In the genomic region with DNA sequence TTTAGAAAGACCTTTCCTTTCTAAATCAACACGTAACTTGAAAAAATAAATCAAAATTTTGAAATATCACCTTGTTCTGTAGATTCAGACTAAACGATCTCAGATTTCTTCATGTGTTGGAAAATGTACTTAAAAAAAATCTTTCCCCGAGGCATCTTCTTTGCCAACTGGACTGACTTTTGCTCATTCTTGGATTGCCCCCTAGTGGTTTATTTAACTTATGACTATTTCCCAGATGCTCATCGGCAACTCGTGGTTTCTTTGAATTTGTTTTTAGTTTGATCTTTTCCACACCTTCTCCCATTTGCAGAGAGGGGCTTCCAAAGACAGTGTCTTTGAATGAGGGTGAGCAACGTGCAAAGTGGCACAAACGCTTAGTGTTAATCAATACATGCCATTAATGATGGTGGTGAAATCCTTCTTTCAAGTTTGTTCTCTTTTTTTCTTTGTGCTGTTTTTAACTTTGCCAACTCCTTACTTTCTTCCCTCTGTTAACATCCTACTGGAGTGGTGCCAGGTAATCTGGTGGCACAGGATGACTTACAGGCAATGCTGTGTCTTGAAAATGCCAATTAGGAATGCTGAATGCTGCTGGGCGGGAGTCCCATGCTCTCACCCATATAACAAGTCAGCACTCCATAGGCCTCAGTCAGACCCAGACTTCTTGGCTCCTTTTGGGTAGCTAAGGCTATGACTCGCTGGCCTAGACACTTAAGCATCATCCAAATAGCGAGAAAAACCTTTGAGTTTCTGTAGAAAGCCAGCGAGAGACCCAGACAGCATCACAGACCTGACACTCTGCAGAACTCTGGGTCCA, we compare ENCODE assay signal across 9 cellular contexts. TPM values are rescaled to one million over a fixed set of nuclear protein-coding genes. Genes with fewer than 3 reads are reported as not detected.
DNase-seq lines count a peak whose midpoint lies in the region; ATAC-seq and TF ChIP-seq lines count a peak whose summit lies in the region.
"Had no signal": no experiment of that assay in that cellular context is flagged by ENCODE, and none has a peak within 500 bp of the region (broad histone marks: within the 10 kb centered on the region; RNA-seq: fewer than 3 reads in every experiment).

No MANE protein-coding gene starts in this region.

- H3K4me3 ChIP-seq in right lobe of liver (no peak overlapping the region), aorta (ENCODE audit: low read length in 2 of 2) (no peak overlapping the region)

- H3K27me3 ChIP-seq in right lobe of liver (no peaks in the 10 kb centered on the region), aorta (ENCODE audit: control insufficient read depth in 1 of 2, insufficient read depth in 2 of 2, low read length in 1 of 2) (no peaks in the 10 kb centered on the region)

- H3K36me3 Mint-ChIP-seq in activated CD4-positive, alpha-beta T cell treated with anti-CD3 and anti-CD28 coated beads, Interleukin-2, amount 10 ng/mL, durations not matched to agents 7 days and 5 days (ENCODE audit: low read depth), result no peaks in the 10 kb centered on the region

- WGBS in right lobe of liver (ENCODE audit: insufficient coverage, low coverage, low lambda C conversion rate, missing lambda C conversion rate), result 19% methylated on average over 11 of the region's 11 CpGs
- WGBS in aorta, 2 donors, result 20 to 22% methylated on average over 11 of the region's 11 CpGs

- TF ChIP-seq CTCF in right lobe of liver (IDR thresholded peaks at IDR 0.05), result peak; percentile 68 to 80 (median 76)

- intact Hi-C loops in right lobe of liver (cut with DNase I) (loop anchor here (5.0 to 10.0 kb wide), 2 partner anchors 361 to 374 kb away; no protein-coding TSS in a partner anchor), aorta (cut with DNase I) (loop anchor here (2.0 to 5.0 kb wide), 4 partner anchors 76 to 362 kb away; no protein-coding TSS in a partner anchor)

- no peak overlapping the region for H3K27ac ChIP-seq in right lobe of liver
- no peak overlapping the region for H3K27ac ChIP-seq in aorta (ENCODE audit: low read depth in 1 of 2, low read length in 2 of 2)

- H3K9me3 Mint-ChIP-seq in activated CD4-positive, alpha-beta T cell treated with anti-CD3 and anti-CD28 coated beads, Interleukin-2, amount 10 ng/mL, durations not matched to agents 7 days and 5 days, result no peaks in the 10 kb centered on the region
- H3K9me3 Mint-ChIP-seq: activated T-cell treated with anti-CD3 and anti-CD28 coated beads, Interleukin-2, amount 50 U/mL, for 72 hours had no signal

- peak; percentile 14 for DNase-seq in activated CD4-positive, alpha-beta T cell treated with anti-CD3 and anti-CD28 coated beads, Interleukin-2, amount 10 ng/mL, durations not matched to agents 7 days and 5 days
- DNase-seq in activated CD4-positive, alpha-beta T cell treated with anti-CD3 and anti-CD28 coated beads for 1 hour, result no peak
- DNase-seq in NOMO-1 (lab: John Stamatoyannopoulos, UW; ENCODE audit: unreplicated experiment in 2 of 2) (peak; percentile 34 to 72), cerebellar cortex (ENCODE audit: low spot score) (peak; percentile 82), right lobe of liver (no peak), aorta (no peak)
- DNase-seq: activated T-cell treated with anti-CD3 and anti-CD28 coated beads, Interleukin-2, amount 50 U/mL, for 72 hours had no signal

- peak; percentile 61 to 87 (median 81) for ATAC-seq in right lobe of liver
- ATAC-seq in aorta (ENCODE audit: low FRiP score), result peak; percentile 66
- no peak for ATAC-seq in HG03460 (IDR thresholded peaks at IDR 0.05; ENCODE audit: unreplicated experiment)

- H3K4me3 Mint-ChIP-seq in activated CD4-positive, alpha-beta T cell treated with anti-CD3 and anti-CD28 coated beads, Interleukin-2, amount 10 ng/mL, durations not matched to agents 7 days and 5 days, result no peak overlapping the region
- H3K4me3 Mint-ChIP-seq: activated T-cell treated with anti-CD3 and anti-CD28 coated beads, Interleukin-2, amount 50 U/mL, for 72 hours had no signal

- POLR2A ChIA-PET in activated CD4-positive, alpha-beta T cell treated with anti-CD3 and anti-CD28 coated beads, Interleukin-2, amount 10 ng/mL, durations not matched to agents 7 days and 5 days (lab: Charles Lee), result no interaction called here

- no peak overlapping the region for H3K27ac Mint-ChIP-seq in activated CD4-positive, alpha-beta T cell treated with anti-CD3 and anti-CD28 coated beads, Interleukin-2, amount 10 ng/mL, durations not matched to agents 7 days and 5 days
- H3K27ac Mint-ChIP-seq: activated T-cell treated with anti-CD3 and anti-CD28 coated beads, Interleukin-2, amount 50 U/mL, for 72 hours had no signal

- H3K36me3 ChIP-seq in right lobe of liver (no peaks in the 10 kb centered on the region), aorta (ENCODE audit: control insufficient read depth in 1 of 2, insufficient read depth in 2 of 2, low read length in 1 of 2) (no peaks in the 10 kb centered on the region)

- no peak for TF ChIP-seq POLR2A in right lobe of liver (IDR thresholded peaks at IDR 0.05)

- H3K4me1 ChIP-seq in right lobe of liver, result no peaks in the 10 kb centered on the region
- peaks cover 3 to 8% of the 10 kb centered on the region in 2 donors for H3K4me1 ChIP-seq in aorta (ENCODE audit: control insufficient read depth in 1 of 2, insufficient read depth in 2 of 2, low read length in 2 of 2)

- no peaks in the 10 kb centered on the region for H3K9me3 ChIP-seq in right lobe of liver
- H3K9me3 ChIP-seq in aorta (ENCODE audit: control insufficient read depth, low read length), result no peaks in the 10 kb centered on the region

- H3K4me1 Mint-ChIP-seq in activated CD4-positive, alpha-beta T cell treated with anti-CD3 and anti-CD28 coated beads, Interleukin-2, amount 10 ng/mL, durations not matched to agents 7 days and 5 days, result peaks cover 5% of the 10 kb centered on the region

- CTCF ChIA-PET in activated CD4-positive, alpha-beta T cell treated with anti-CD3 and anti-CD28 coated beads, Interleukin-2, amount 10 ng/mL, durations not matched to agents 7 days and 5 days (lab: Charles Lee), result no interaction called here

- TF ChIP-seq EP300 in Ishikawa (IDR thresholded peaks at IDR 0.05; ENCODE audit: borderline replicate concordance), result no peak

- H3K27me3 Mint-ChIP-seq in activated CD4-positive, alpha-beta T cell treated with anti-CD3 and anti-CD28 coated beads, Interleukin-2, amount 10 ng/mL, durations not matched to agents 7 days and 5 days, result peaks cover 34% of the 10 kb centered on the region

- TF ChIP-seq RAD21 in Ishikawa (IDR thresholded peaks at IDR 0.05; ENCODE audit: low read depth), result peak; percentile 93

TF ChIP-seq in Ishikawa, 13 proteins besides CTCF, POLR2A, EP300 and RAD21:
- TF ChIP-seq YY1 (IDR thresholded peaks at IDR 0.05; ENCODE audit: low read depth), result no peak
- peak; percentile 43; the same call in 1 of the 2 replicates for TF ChIP-seq NFIC (IDR thresholded peaks at IDR 0.05)

RNA-seq across cellular contexts. Expression of gene PRSS23, which starts 18.3 kb away (rescaled TPM):
- under 1 TPM; 0.35 to 0.40 TPM for total RNA-seq in activated CD4-positive, alpha-beta T cell treated with anti-CD3 and anti-CD28 coated beads, Interleukin-2, amount 10 ng/mL, durations not matched to agents 7 days and 5 days
- 10 to 100 TPM in 3 of 6 experiments, 1 to 10 TPM in 3; 6.9 to 17.8 (median 9.4) TPM for total RNA-seq in right lobe of liver
- 100 to 1,000 TPM; 109 to 245 TPM for total RNA-seq in aorta
- polyA plus RNA-seq in aorta, result 100 to 1,000 TPM in 1 of 2 donors, 10 to 100 TPM in 1; 68.1 to 140 TPM

Comparison
In these comparisons a context has a peak if more than half of its experiments do, and no peak if none do; other contexts are left out.
1. DNase-seq: peak in activated CD4-positive, alpha-beta T cell treated with anti-CD3 and anti-CD28 coated beads, Interleukin-2, amount 10 ng/mL, durations not matched to agents 7 days and 5 days (single experiment), NOMO-1 (2 of 2) and cerebellar cortex (single experiment); none in activated CD4-positive, alpha-beta T cell treated with anti-CD3 and anti-CD28 coated beads for 1 hour (single experiment), right lobe of liver (0 of 3) and aorta (0 of 2).
2. RNA of gene PRSS23, which starts 18.3 kb away (total RNA-seq): 109 to 245 TPM in aorta; 6.9 to 17.8 TPM in right lobe of liver and 0.35 to 0.40 TPM in activated CD4-positive, alpha-beta T cell treated with anti-CD3 and anti-CD28 coated beads, Interleukin-2, amount 10 ng/mL, durations not matched to agents 7 days and 5 days; every median in the first group is over 4 times any median in the second.